Comparison of ENCODE assay signal across 9 cellular contexts in genomic region chr12:68455676-68456345, GRCh38.
DNase-seq lines count a peak whose midpoint lies in the region; ATAC-seq and TF ChIP-seq lines count a peak whose summit lies in the region.
"Had no signal": no experiment of that assay in that cellular context is flagged by ENCODE, and none has a peak within 500 bp of the region (broad histone marks: within the 10 kb centered on the region; RNA-seq: fewer than 3 reads in every experiment).

No MANE protein-coding gene starts in this region.

- H3K36me3 Mint-ChIP-seq in osteocyte (ENCODE audit: unreplicated experiment) = no peaks in the 10 kb centered on the region

- H3K27me3 Mint-ChIP-seq in osteocyte (ENCODE audit: unreplicated experiment) = no peaks in the 10 kb centered on the region

- H3K4me1 Mint-ChIP-seq in osteocyte (ENCODE audit: unreplicated experiment) = peaks cover 29% of the 10 kb centered on the region

- no peaks in the 10 kb centered on the region for H3K9me3 Mint-ChIP-seq in osteocyte (ENCODE audit: unreplicated experiment)

- TF ChIP-seq CTCF in choroid plexus epithelial cell (conservative IDR thresholded peaks at IDR 0.05; ENCODE audit: low read depth, low read length) = no peak
- no peak for TF ChIP-seq CTCF in osteocyte (IDR thresholded peaks at IDR 0.05)

- ATAC-seq in HG03571 (IDR thresholded peaks at IDR 0.05; ENCODE audit: unreplicated experiment) = no peak

- DNase-seq in activated effector memory CD4-positive, alpha-beta T cell treated with Interleukin-2 at 50 U/mL for 16 hours = peak; percentile 6
- no peak for DNase-seq in activated effector memory CD4-positive, alpha-beta T cell treated with anti-CD3 and anti-CD28 coated beads, Interleukin-2, amount 50 U/mL, for 16 hours
- peak; percentile 61 for DNase-seq in MV-4-11 (lab: John Stamatoyannopoulos, UW)
- DNase-seq in choroid plexus epithelial cell (ENCODE audit: low read depth) = peak; percentile 28
- DNase-seq in osteocyte (ENCODE audit: extremely low spot score, unreplicated experiment) = no peak
- DNase-seq in activated CD4-positive, CD25-positive, alpha-beta regulatory T cell (lab: John Stamatoyannopoulos, UW) = no peak
- no peak for DNase-seq in HuH-7 (ENCODE audit: low spot score)

- peak overlapping the region; percentile 14 for H3K27ac Mint-ChIP-seq in osteocyte (ENCODE audit: unreplicated experiment)

- no peak overlapping the region for H3K4me3 ChIP-seq in choroid plexus epithelial cell (ENCODE audit: low read depth, low read length)
- H3K4me3 ChIP-seq: prostate gland had no signal

- no peak overlapping the region for H3K4me3 Mint-ChIP-seq in osteocyte (ENCODE audit: unreplicated experiment)

Comparison
In these comparisons a context has a peak if more than half of its experiments do, and no peak if none do; other contexts are left out.
1. DNase-seq: peak in activated effector memory CD4-positive, alpha-beta T cell treated with Interleukin-2 at 50 U/mL for 16 hours (single experiment), MV-4-11 (single experiment) and choroid plexus epithelial cell (single experiment); none in activated effector memory CD4-positive, alpha-beta T cell treated with anti-CD3 and anti-CD28 coated beads, Interleukin-2, amount 50 U/mL, for 16 hours (single experiment), osteocyte (single experiment), activated CD4-positive, CD25-positive, alpha-beta regulatory T cell (0 of 4) and HuH-7 (single experiment).